Comparison of ENCODE assay signal across 1 cellular context in the genomic region with DNA sequence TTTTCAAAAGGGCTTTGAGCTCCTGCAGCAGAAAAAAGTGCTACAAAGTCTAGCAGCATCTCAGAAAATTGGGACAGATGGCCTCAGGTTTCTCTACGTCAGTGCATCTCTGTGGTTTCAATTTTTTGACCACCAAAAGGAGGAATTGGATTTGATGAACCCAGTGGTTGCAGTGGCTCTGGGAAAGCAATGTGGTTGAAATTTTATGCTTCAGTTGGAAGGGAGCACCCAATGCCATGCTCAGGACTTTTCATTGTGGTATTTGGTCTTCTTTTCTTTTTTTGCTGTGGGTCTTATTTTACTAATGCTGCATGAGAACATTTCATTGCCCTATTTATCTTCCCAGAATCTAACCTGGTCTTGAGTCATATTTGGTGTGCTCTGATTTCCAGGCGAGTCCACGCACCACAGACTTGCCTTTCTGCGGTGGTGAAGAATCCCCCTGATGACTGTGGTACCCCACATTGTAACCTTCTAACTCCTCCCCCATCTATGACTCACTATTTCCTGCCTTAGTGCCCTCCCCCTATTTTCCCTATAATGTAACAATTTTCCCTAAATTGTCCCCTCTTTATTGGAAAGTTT.
TF ChIP-seq lines count a peak whose summit lies in the region.

No MANE protein-coding gene starts in this region.

TF ChIP-seq in GM12878, 131 proteins besides CTCF, POLR2A, EP300 and RAD21 (continued from another document):
- TF ChIP-seq, protein P1, sequence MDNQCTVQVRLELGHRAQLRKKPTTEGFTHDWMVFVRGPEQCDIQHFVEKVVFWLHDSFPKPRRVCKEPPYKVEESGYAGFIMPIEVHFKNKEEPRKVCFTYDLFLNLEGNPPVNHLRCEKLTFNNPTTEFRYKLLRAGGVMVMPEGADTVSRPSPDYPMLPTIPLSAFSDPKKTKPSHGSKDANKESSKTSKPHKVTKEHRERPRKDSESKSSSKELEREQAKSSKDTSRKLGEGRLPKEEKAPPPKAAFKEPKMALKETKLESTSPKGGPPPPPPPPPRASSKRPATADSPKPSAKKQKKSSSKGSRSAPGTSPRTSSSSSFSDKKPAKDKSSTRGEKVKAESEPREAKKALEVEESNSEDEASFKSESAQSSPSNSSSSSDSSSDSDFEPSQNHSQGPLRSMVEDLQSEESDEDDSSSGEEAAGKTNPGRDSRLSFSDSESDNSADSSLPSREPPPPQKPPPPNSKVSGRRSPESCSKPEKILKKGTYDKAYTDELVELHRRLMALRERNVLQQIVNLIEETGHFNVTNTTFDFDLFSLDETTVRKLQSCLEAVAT (IDR thresholded peaks at IDR 0.05), result peak; percentile 89
- TF ChIP-seq IKZF1 (conservative IDR thresholded peaks at IDR 0.05), result peak; percentile 91
- TF ChIP-seq RUNX3 (IDR thresholded peaks at IDR 0.05; ENCODE audit: low read length), result peak; percentile 99
- TF ChIP-seq, protein P2, sequence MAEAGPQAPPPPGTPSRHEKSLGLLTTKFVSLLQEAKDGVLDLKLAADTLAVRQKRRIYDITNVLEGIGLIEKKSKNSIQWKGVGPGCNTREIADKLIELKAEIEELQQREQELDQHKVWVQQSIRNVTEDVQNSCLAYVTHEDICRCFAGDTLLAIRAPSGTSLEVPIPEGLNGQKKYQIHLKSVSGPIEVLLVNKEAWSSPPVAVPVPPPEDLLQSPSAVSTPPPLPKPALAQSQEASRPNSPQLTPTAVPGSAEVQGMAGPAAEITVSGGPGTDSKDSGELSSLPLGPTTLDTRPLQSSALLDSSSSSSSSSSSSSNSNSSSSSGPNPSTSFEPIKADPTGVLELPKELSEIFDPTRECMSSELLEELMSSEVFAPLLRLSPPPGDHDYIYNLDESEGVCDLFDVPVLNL (IDR thresholded peaks at IDR 0.05; ENCODE audit: low read depth, low read length), result no peak
- no peak for TF ChIP-seq CHD2 (IDR thresholded peaks at IDR 0.05; ENCODE audit: borderline replicate concordance, low read depth, low read length)
